In genomic region chr16:29742683-29743275, GRCh38 we compare ENCODE assay signal across 18 cellular contexts. TPM values are rescaled to one million over a fixed set of nuclear protein-coding genes. Genes with fewer than 3 reads are reported as not detected.
DNase-seq lines count a peak whose midpoint lies in the region; ATAC-seq lines count a peak whose summit lies in the region.
"Had no signal": no experiment of that assay in that cellular context is flagged by ENCODE, and none has a peak within 500 bp of the region (broad histone marks: within the 10 kb centered on the region; RNA-seq: fewer than 3 reads in every experiment).

No MANE protein-coding gene starts in this region.

- DNase-seq in activated T-cell treated with anti-CD3 and anti-CD28 coated beads, Interleukin-2, amount 50 U/mL, for 72 hours: no peak
- no peak for DNase-seq in activated T-cell treated with anti-CD3 and anti-CD28 coated beads, Interleukin-2, amount 50 U/mL, for 1 hour
- DNase-seq in NCI-H69 (lab: John Stamatoyannopoulos, UW): peak; percentile 39
- DNase-seq in central memory CD8-positive, alpha-beta T cell (ENCODE audit: low spot score in 2 of 2): no peak
- DNase-seq in stimulated activated naive CD8-positive, alpha-beta T cell treated with anti-CD3 and anti-CD28 coated beads, Interleukin-15, amount 100 ng/mL, for 72 hours: no peak
- DNase-seq in dermis blood vessel endothelial cell: no peak
- no peak for DNase-seq in NK-92 (lab: John Stamatoyannopoulos, UW; ENCODE audit: unreplicated experiment)
- DNase-seq: activated CD4-positive, alpha-beta T cell treated with anti-CD3 and anti-CD28 coated beads, Interleukin-2, amount 50 U/mL, for 4 hours; effector CD4-positive, alpha-beta T cell; heart right ventricle; mesendoderm; NCI-H524; PC-3 had no signal

- H3K9me3 Mint-ChIP-seq in activated T-cell treated with anti-CD3 and anti-CD28 coated beads, Interleukin-2, amount 50 U/mL, for 72 hours: no peaks in the 10 kb centered on the region
- no peaks in the 10 kb centered on the region for H3K9me3 Mint-ChIP-seq in central memory CD8-positive, alpha-beta T cell
- peaks cover 0 to 4% of the 10 kb centered on the region in 2 donors for H3K9me3 Mint-ChIP-seq in stimulated activated naive CD8-positive, alpha-beta T cell treated with anti-CD3 and anti-CD28 coated beads, Interleukin-15, amount 100 ng/mL, for 72 hours

- peaks cover 86% of the 10 kb centered on the region for H3K4me1 Mint-ChIP-seq in activated T-cell treated with anti-CD3 and anti-CD28 coated beads, Interleukin-2, amount 50 U/mL, for 72 hours (ENCODE audit: low read depth)
- H3K4me1 Mint-ChIP-seq in central memory CD8-positive, alpha-beta T cell: peaks cover 77% of the 10 kb centered on the region
- H3K4me1 Mint-ChIP-seq in stimulated activated naive CD8-positive, alpha-beta T cell treated with anti-CD3 and anti-CD28 coated beads, Interleukin-15, amount 100 ng/mL, for 72 hours: peaks cover 88% of the 10 kb centered on the region

- no peak for ATAC-seq in activated T-cell treated with anti-CD3 and anti-CD28 coated beads, Interleukin-2, amount 50 U/mL, for 72 hours (replicated peaks in 1 of 2)
- no peak for ATAC-seq in central memory CD8-positive, alpha-beta T cell (replicated peaks; ENCODE audit: extremely low read depth, poor library complexity, severe bottlenecking)
- ATAC-seq in stimulated activated naive CD8-positive, alpha-beta T cell treated with anti-CD3 and anti-CD28 coated beads, Interleukin-15, amount 100 ng/mL, for 72 hours: no peak
- ATAC-seq in HG02623 (IDR thresholded peaks at IDR 0.05; ENCODE audit: unreplicated experiment): no peak
- ATAC-seq: HCT116, heart right ventricle, PC-3 had no signal

- H3K27me3 Mint-ChIP-seq in activated T-cell treated with anti-CD3 and anti-CD28 coated beads, Interleukin-2, amount 50 U/mL, for 72 hours (ENCODE audit: low read depth): no peaks in the 10 kb centered on the region
- H3K27me3 Mint-ChIP-seq in central memory CD8-positive, alpha-beta T cell: no peaks in the 10 kb centered on the region
- H3K27me3 Mint-ChIP-seq in stimulated activated naive CD8-positive, alpha-beta T cell treated with anti-CD3 and anti-CD28 coated beads, Interleukin-15, amount 100 ng/mL, for 72 hours: no peaks in the 10 kb centered on the region

- H3K36me3 Mint-ChIP-seq in activated T-cell treated with anti-CD3 and anti-CD28 coated beads, Interleukin-2, amount 50 U/mL, for 72 hours (ENCODE audit: insufficient read depth in 2 of 2): peaks cover 9 to 12% of the 10 kb centered on the region in 2 donors
- H3K36me3 Mint-ChIP-seq in central memory CD8-positive, alpha-beta T cell (ENCODE audit: insufficient read depth): peaks cover 71% of the 10 kb centered on the region

- H3K27ac Mint-ChIP-seq in activated T-cell treated with anti-CD3 and anti-CD28 coated beads, Interleukin-2, amount 50 U/mL, for 72 hours: peak overlapping the region; percentile 38
- H3K27ac Mint-ChIP-seq in central memory CD8-positive, alpha-beta T cell (ENCODE audit: low read depth): peak overlapping the region; percentile 99
- H3K27ac Mint-ChIP-seq in stimulated activated naive CD8-positive, alpha-beta T cell treated with anti-CD3 and anti-CD28 coated beads, Interleukin-15, amount 100 ng/mL, for 72 hours: peak overlapping the region in 1 of 2 donors; percentile 21

- H3K4me3 Mint-ChIP-seq in activated T-cell treated with anti-CD3 and anti-CD28 coated beads, Interleukin-2, amount 50 U/mL, for 72 hours: peak overlapping the region; percentile 94 to 95
- peak overlapping the region; percentile 96 for H3K4me3 Mint-ChIP-seq in central memory CD8-positive, alpha-beta T cell
- H3K4me3 Mint-ChIP-seq in stimulated activated naive CD8-positive, alpha-beta T cell treated with anti-CD3 and anti-CD28 coated beads, Interleukin-15, amount 100 ng/mL, for 72 hours: peak overlapping the region; percentile 97 to 98

RNA-seq across cellular contexts. Expression of gene C16orf54, which starts 3.0 kb away (rescaled TPM):
- 10 to 100 TPM; 23.7 to 25.9 TPM for total RNA-seq in activated T-cell treated with anti-CD3 and anti-CD28 coated beads, Interleukin-2, amount 50 U/mL, for 72 hours
- total RNA-seq in dermis blood vessel endothelial cell: not detected in 2 replicates
- total RNA-seq: bronchial epithelial cell, fibroblast of lung, PC-3, SK-MEL-5 had no signal

RNA-seq across cellular contexts. Expression of gene ZG16, which starts 35.3 kb away (rescaled TPM):
- total RNA-seq in activated T-cell treated with anti-CD3 and anti-CD28 coated beads, Interleukin-2, amount 50 U/mL, for 72 hours: not detected
- total RNA-seq in dermis blood vessel endothelial cell: not detected in 2 replicates
- total RNA-seq: bronchial epithelial cell, fibroblast of lung, heart right ventricle, PC-3, SK-MEL-5 had no signal

RNA-seq across cellular contexts. Expression of gene KIF22, which starts 47.8 kb away (rescaled TPM):
- total RNA-seq in activated T-cell treated with anti-CD3 and anti-CD28 coated beads, Interleukin-2, amount 50 U/mL, for 72 hours: 100 to 1,000 TPM; 153 to 180 TPM
- total RNA-seq in dermis blood vessel endothelial cell: 26.7 and 76.9 TPM in 2 replicates

Comparison
In these comparisons a context has a peak if more than half of its experiments do, and no peak if none do; other contexts are left out.
1. RNA of gene C16orf54, which starts 3.0 kb away (total RNA-seq): 23.7 to 25.9 TPM in activated T-cell treated with anti-CD3 and anti-CD28 coated beads, Interleukin-2, amount 50 U/mL, for 72 hours; not detected in dermis blood vessel endothelial cell; every median in the first group is over 10 times any median in the second.
2. Peak in every context shown above with its lines, with median percentiles within 50 percentile points of each other: H3K4me3 Mint-ChIP-seq.